20 cellular contexts compared by ENCODE assay signal in the genomic region with DNA sequence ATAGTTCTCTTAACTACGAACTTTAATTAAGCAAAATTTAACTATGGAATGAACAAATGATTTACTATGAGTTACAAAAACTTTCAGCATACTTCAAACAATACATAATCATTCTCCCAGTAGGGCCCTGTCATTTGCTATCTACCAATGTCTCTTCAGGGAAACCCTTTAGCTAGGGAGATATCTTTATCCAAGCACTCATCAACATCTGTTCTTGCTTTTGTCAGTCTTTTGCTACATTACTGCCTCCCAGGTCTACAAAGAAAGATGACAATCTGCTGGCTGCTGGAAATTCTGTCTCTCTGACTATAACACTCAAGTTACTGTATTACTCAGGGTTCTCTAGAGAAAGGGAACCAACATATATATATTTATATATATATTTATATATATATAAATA.
"Had no signal": no experiment of that assay in that cellular context is flagged by ENCODE, and none has a peak within 500 bp of the region (broad histone marks: within the 10 kb centered on the region; RNA-seq: fewer than 3 reads in every experiment).

No MANE protein-coding gene starts in this region.

- H3K4me1 ChIP-seq: body of pancreas, heart left ventricle, pancreas, psoas muscle, right atrium auricular region, upper lobe of left lung had no signal

- DNase-seq: activated CD4-positive, alpha-beta T cell treated with anti-CD3 and anti-CD28 coated beads, Interleukin-2, amount 10 ng/mL, durations not matched to agents 7 days and 5 days; activated CD4-positive, CD25-positive, alpha-beta regulatory T cell treated with anti-CD3 and anti-CD28 coated beads, Interleukin-2, amount 50 U/mL, for 72 hours; activated CD8-positive, alpha-beta memory T cell treated with anti-CD3 and anti-CD28 coated beads, Interleukin-2, amount 10 ng/mL, durations not matched to agents 7 days and 5 days; activated CD8-positive, alpha-beta T cell treated with anti-CD3 and anti-CD28 coated beads for 36 hours; activated gamma-delta T cell; activated naive CD4-positive, alpha-beta T cell treated with anti-CD3 and anti-CD28 coated beads, Interleukin-2, amount 50 U/mL, for 16 hours; activated T-cell treated with anti-CD3 and anti-CD28 coated beads for 4 hours; anterior cingulate cortex; body of pancreas; cortex of kidney; heart left ventricle; nephron progenitor cell; pancreas; psoas muscle; stimulated activated CD4-positive, alpha-beta T cell treated with anti-CD3 and anti-CD28 coated beads, Interleukin-4, amount 100 ng/mL, for 24 hours; stimulated activated naive CD4-positive, alpha-beta T cell treated with Interleukin-2 at 50 U/mL for 16 hours; upper lobe of left lung; WERI-Rb-1 had no signal

- ATAC-seq: activated CD8-positive, alpha-beta memory T cell treated with anti-CD3 and anti-CD28 coated beads, Interleukin-2, amount 10 ng/mL, durations not matched to agents 7 days and 5 days; activated CD8-positive, alpha-beta T cell treated with anti-CD3 and anti-CD28 coated beads for 36 hours; body of pancreas; heart left ventricle; pancreas; psoas muscle had no signal

- H3K27me3 ChIP-seq: body of pancreas, cardiac muscle cell, heart left ventricle, pancreas, right atrium auricular region, upper lobe of left lung had no signal

- H3K27ac ChIP-seq: body of pancreas, cardiac muscle cell, heart left ventricle, pancreas, psoas muscle, right atrium auricular region, upper lobe of left lung, WERI-Rb-1 had no signal

- H3K9me3 ChIP-seq: body of pancreas, heart left ventricle, pancreas, psoas muscle, right atrium auricular region, upper lobe of left lung had no signal

- H3K36me3 ChIP-seq: cardiac muscle cell, heart left ventricle, pancreas, right atrium auricular region, upper lobe of left lung, WERI-Rb-1 had no signal

- H3K4me3 ChIP-seq: body of pancreas, cardiac muscle cell, heart left ventricle, pancreas, psoas muscle, right atrium auricular region, upper lobe of left lung had no signal
